In genomic region chr5:108747111-108748009, GRCh38 we compare ENCODE assay signal across 8 cellular contexts. TPM values are rescaled to one million over a fixed set of nuclear protein-coding genes. Genes with fewer than 3 reads are reported as not detected.
A peak's percentile ranks its signal among the peaks of the same experiment; 100 is the strongest.
DNase-seq lines count a peak whose midpoint lies in the region; ATAC-seq and TF ChIP-seq lines count a peak whose summit lies in the region.

TSS of gene FER (plus strand) at chr5:108747897. CDS start at chr5:108798183, 50,286 bp downstream.

- H3K4me3 Mint-ChIP-seq in activated CD4-positive, alpha-beta T cell treated with anti-CD3 and anti-CD28 coated beads for 36 hours = peak within 1 kb of the TSS; percentile 75

- no peaks in the 10 kb centered on the region for H3K36me3 Mint-ChIP-seq in activated CD4-positive, alpha-beta T cell treated with anti-CD3 and anti-CD28 coated beads for 36 hours (ENCODE audit: low read depth)

- H3K36me3 ChIP-seq in right atrium auricular region = no peaks in the 10 kb centered on the region

- intact Hi-C loops in activated CD4-positive, alpha-beta T cell treated with anti-CD3 and anti-CD28 coated beads for 36 hours (cut with DNase I, micrococcal nuclease) = loop anchor here (1.0 to 10.0 kb wide), 10 partner anchors 19 to 1990 kb away; partner anchors contain the start of genes FBXL17 (in 2 of the 2), MAN2A1 (in 2 of the 2) and SLC25A46 (in 1 of the 2)

- H3K27me3 Mint-ChIP-seq in activated CD4-positive, alpha-beta T cell treated with anti-CD3 and anti-CD28 coated beads for 36 hours = no peaks in the 10 kb centered on the region

- ATAC-seq in activated CD4-positive, alpha-beta T cell treated with anti-CD3 and anti-CD28 coated beads for 36 hours = peak; percentile 59
- peak; percentile 18 for ATAC-seq in HG03066 (IDR thresholded peaks at IDR 0.05; ENCODE audit: low read depth, unreplicated experiment)

- peak within 1 kb of the TSS; percentile 89 for H3K27ac Mint-ChIP-seq in activated CD4-positive, alpha-beta T cell treated with anti-CD3 and anti-CD28 coated beads for 36 hours

- no peaks in the 10 kb centered on the region for H3K27me3 ChIP-seq in right atrium auricular region

- no peaks in the 10 kb centered on the region for H3K9me3 Mint-ChIP-seq in activated CD4-positive, alpha-beta T cell treated with anti-CD3 and anti-CD28 coated beads for 36 hours (ENCODE audit: low read depth)

- peaks cover 14% of the 10 kb centered on the region for H3K4me1 Mint-ChIP-seq in activated CD4-positive, alpha-beta T cell treated with anti-CD3 and anti-CD28 coated beads for 36 hours

- TF ChIP-seq CTCF in right atrium auricular region (IDR thresholded peaks at IDR 0.05) = no peak

- H3K9me3 ChIP-seq in right atrium auricular region = no peaks in the 10 kb centered on the region

- H3K27ac ChIP-seq in right atrium auricular region = peak within 1 kb of the TSS; percentile 99

- H3K4me1 ChIP-seq in right atrium auricular region = peaks cover 0 to 18% of the 10 kb centered on the region in 2 donors

- peak within 1 kb of the TSS; percentile 81 to 95 for H3K4me3 ChIP-seq in right atrium auricular region

- POLR2A ChIA-PET in activated CD4-positive, alpha-beta T cell treated with anti-CD3 and anti-CD28 coated beads for 36 hours (lab: Charles Lee) = interaction anchor here (0.6 kb wide), 1 partner anchor 609 kb away, joined by 3 read pairs; no protein-coding TSS in a partner anchor

- DNase-seq in activated CD4-positive, alpha-beta T cell treated with anti-CD3 and anti-CD28 coated beads for 36 hours = peak; percentile 63
- DNase-seq in activated CD4-positive, alpha-beta T cell treated with anti-CD3 and anti-CD28 coated beads for 1 hour = no peak
- DNase-seq in SHP77 treated with DMSO at 0.1 percent for 48 hours (lab: John Stamatoyannopoulos, UW) (peak; percentile 57), amniotic epithelial cell (ENCODE audit: low read depth) (peak; percentile 89), right atrium auricular region (ENCODE audit: low spot score) (no peak), retina (peak; percentile 10), SIG-M5 (lab: John Stamatoyannopoulos, UW) (no peak)

- CTCF ChIA-PET in activated CD4-positive, alpha-beta T cell treated with anti-CD3 and anti-CD28 coated beads for 36 hours (lab: Charles Lee) = no interaction called here

RNA-seq across cellular contexts. Expression of gene FER, which starts in this region (rescaled TPM):
- 1 to 10 TPM; 9.3 to 9.9 TPM for total RNA-seq in activated CD4-positive, alpha-beta T cell treated with anti-CD3 and anti-CD28 coated beads for 36 hours
- 10 to 100 TPM; 10.6 to 12.9 TPM for total RNA-seq in right atrium auricular region

Comparison
In these comparisons a context has a peak if more than half of its experiments do, and no peak if none do; other contexts are left out.
1. DNase-seq: peak in activated CD4-positive, alpha-beta T cell treated with anti-CD3 and anti-CD28 coated beads for 36 hours (single experiment), SHP77 treated with DMSO at 0.1 percent for 48 hours (single experiment), amniotic epithelial cell (single experiment) and retina (single experiment); none in activated CD4-positive, alpha-beta T cell treated with anti-CD3 and anti-CD28 coated beads for 1 hour (single experiment), right atrium auricular region (single experiment) and SIG-M5 (single experiment).